1 cellular context compared by ENCODE assay signal in genomic region chr3:152156880-152157279, GRCh38.
TF ChIP-seq lines count a peak whose summit lies in the region.

No MANE protein-coding gene starts in this region.

TF ChIP-seq in IMR-90, 13 proteins besides CTCF, POLR2A, EP300 and RAD21 (continued from another document):
- TF ChIP-seq BHLHE40 (IDR thresholded peaks at IDR 0.05; ENCODE audit: low read depth, low read length) (no peak), USF2 (IDR thresholded peaks at IDR 0.05; ENCODE audit: low read depth, low read length) (no peak), CHD1 (IDR thresholded peaks at IDR 0.05; ENCODE audit: low read depth, low read length) (no peak), RFX5 (IDR thresholded peaks at IDR 0.05; ENCODE audit: low read depth, low read length) (no peak), CEBPB (IDR thresholded peaks at IDR 0.05; ENCODE audit: low read depth, low read length) (no peak)
